ENCODE assay signal across 8 cellular contexts in the genomic region with DNA sequence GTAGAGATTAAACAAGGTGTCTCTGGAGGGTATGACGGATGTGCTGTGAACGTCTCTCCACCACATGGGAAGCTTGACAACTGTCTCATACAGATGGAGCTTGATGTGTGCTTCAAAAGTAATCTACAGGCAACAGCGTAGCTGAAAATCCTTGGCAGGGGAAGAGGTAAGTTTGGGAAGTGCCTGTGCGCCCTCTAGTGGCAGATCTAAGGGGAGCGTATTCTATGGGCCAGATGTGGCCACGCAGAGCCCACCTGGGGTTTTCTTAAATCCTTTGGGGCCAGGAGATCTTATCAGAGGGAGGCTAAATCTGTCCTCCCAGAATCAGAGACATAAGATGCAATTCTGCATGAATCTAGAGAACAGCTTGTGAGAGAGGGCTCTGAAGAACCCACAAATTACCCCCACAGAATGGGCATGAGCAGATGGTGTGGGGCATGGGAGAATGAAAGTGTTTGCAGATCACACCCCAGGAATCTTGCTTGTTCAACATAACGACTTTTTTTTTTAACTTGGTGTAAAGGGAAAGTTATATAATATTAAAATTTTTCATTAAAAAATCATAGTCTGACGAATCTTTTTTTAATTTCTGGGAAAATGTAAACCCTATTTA.
A peak's percentile ranks its signal among the peaks of the same experiment; 100 is the strongest.
DNase-seq lines count a peak whose midpoint lies in the region; ATAC-seq and TF ChIP-seq lines count a peak whose summit lies in the region.

No MANE protein-coding gene starts in this region.

- TF ChIP-seq CTCF in Peyer's patch (IDR thresholded peaks at IDR 0.05), result peak; percentile 47 to 93 (median 74)
- TF ChIP-seq CTCF in thyroid gland (IDR thresholded peaks at IDR 0.05), result peak; percentile 34 to 90 (median 71)

- peak; percentile 60 for ATAC-seq in GM19324 (IDR thresholded peaks at IDR 0.05; ENCODE audit: low FRiP score, unreplicated experiment)

- H3K27me3 ChIP-seq in Peyer's patch, result no peaks in the 10 kb centered on the region
- H3K27me3 ChIP-seq in thyroid gland, result no peaks in the 10 kb centered on the region

- WGBS in thyroid gland, 2 donors, result 10 to 14% methylated on average over 8 of the region's 8 CpGs

- H3K9me3 ChIP-seq in Peyer's patch (no peaks in the 10 kb centered on the region), thyroid gland (no peaks in the 10 kb centered on the region)

- no peak for TF ChIP-seq POLR2A in Peyer's patch (IDR thresholded peaks at IDR 0.05)
- no peak for TF ChIP-seq POLR2A in thyroid gland (IDR thresholded peaks at IDR 0.05)

- DNase-seq in CD1c-positive myeloid dendritic cell (ENCODE audit: extremely low spot score), result peak; percentile 73
- DNase-seq in HT1080 (ENCODE audit: low read depth), result peak; percentile 57
- peak; percentile 56 to 85 (median 67) for DNase-seq in Peyer's patch
- DNase-seq in activated T-helper 1 cell treated with Interleukin-2 at 50 U/mL for 16 hours (ENCODE audit: low read depth), result peak; percentile 35
- DNase-seq in fibroblast of the conjunctiva (ENCODE audit: low read depth), result peak; percentile 47
- DNase-seq in occipital lobe (lab: John Stamatoyannopoulos, UW), result peak; percentile 1
- DNase-seq in thyroid gland, result peak; percentile 57 to 66

- intact Hi-C loops in thyroid gland (cut with DNase I), result no loop called here

- H3K36me3 ChIP-seq in Peyer's patch (no peaks in the 10 kb centered on the region), thyroid gland (no peaks in the 10 kb centered on the region)

- H3K4me3 ChIP-seq in Peyer's patch (no peak overlapping the region), thyroid gland (replicated peaks in 1 of 3) (no peak overlapping the region)

- H3K27ac ChIP-seq in Peyer's patch (no peak overlapping the region), thyroid gland (no peak overlapping the region)

- H3K4me1 ChIP-seq in Peyer's patch (peaks cover 0 to 6% (median 0%) of the 10 kb centered on the region in 4 donors), thyroid gland (no peaks in the 10 kb centered on the region)

Comparison
In these comparisons a context has a peak if more than half of its experiments do, and no peak if none do; other contexts are left out.
1. DNase-seq: peak in every context shown above with its lines; median percentile 73 in CD1c-positive myeloid dendritic cell; 67 in Peyer's patch; 62 in thyroid gland; 57 in HT1080; 47 in fibroblast of the conjunctiva; 35 in activated T-helper 1 cell treated with Interleukin-2 at 50 U/mL for 16 hours; 1 in occipital lobe.